Comparison of ENCODE assay signal across 9 cellular contexts in the genomic region with DNA sequence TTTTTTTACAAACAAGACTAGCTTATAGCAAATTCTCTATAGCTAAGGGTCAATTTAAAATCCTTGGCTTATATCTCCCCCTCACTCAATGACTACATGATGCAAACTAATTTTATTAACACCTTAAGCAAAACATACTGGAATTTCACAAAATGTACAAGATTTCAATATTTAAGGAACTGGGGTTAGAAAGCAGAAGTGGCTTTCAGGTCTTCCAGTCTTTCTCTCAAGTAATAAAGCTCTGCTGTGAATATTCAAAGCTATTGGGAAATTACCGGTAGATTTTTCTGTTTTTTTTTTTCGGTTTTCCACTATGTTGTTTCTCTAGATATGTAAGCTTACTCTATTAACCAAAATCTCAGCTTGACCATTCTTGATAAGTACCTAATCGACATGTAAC. TPM values are rescaled to one million over a fixed set of nuclear protein-coding genes. Genes with fewer than 3 reads are reported as not detected.
DNase-seq lines count a peak whose midpoint lies in the region; ATAC-seq and TF ChIP-seq lines count a peak whose summit lies in the region.
"Had no signal": no experiment of that assay in that cellular context is flagged by ENCODE, and none has a peak within 500 bp of the region (broad histone marks: within the 10 kb centered on the region; RNA-seq: fewer than 3 reads in every experiment).

No MANE protein-coding gene starts in this region.

- H3K4me1 ChIP-seq in heart left ventricle (peaks cover 0 to 49% (median 43%) of the 10 kb centered on the region in 12 donors), thoracic aorta (ENCODE audit: control insufficient read depth in 1 of 2, low read depth in 2 of 2) (peaks cover 34 to 49% of the 10 kb centered on the region in 2 donors)

- H3K36me3 ChIP-seq in heart left ventricle (peaks cover 0 to 56% (median 45%) of the 10 kb centered on the region in 9 donors), thoracic aorta (peaks cover 23% of the 10 kb centered on the region)

- H3K27me3 ChIP-seq in heart left ventricle: no peaks in the 10 kb centered on the region
- no peaks in the 10 kb centered on the region for H3K27me3 ChIP-seq in thoracic aorta (replicated peaks; ENCODE audit: insufficient read depth)

- TF ChIP-seq CTCF in heart left ventricle (IDR thresholded peaks at IDR 0.05) (no peak), thoracic aorta (IDR thresholded peaks at IDR 0.05) (no peak), mesothelial cell of epicardium (IDR thresholded peaks at IDR 0.05; ENCODE audit: unreplicated experiment) (no peak)

- H3K36me3 Mint-ChIP-seq in activated T-helper 17 cell treated with anti-CD3 and anti-CD28 coated beads, Interleukin-2, amount 50 U/mL, for 72 hours (ENCODE audit: low read depth): no peaks in the 10 kb centered on the region
- H3K36me3 Mint-ChIP-seq in immature natural killer cell: peaks cover 24 to 26% (median 24%) of the 10 kb centered on the region in 3 donors
- H3K36me3 Mint-ChIP-seq in mesothelial cell of epicardium: peaks cover 29% of the 10 kb centered on the region

- H3K4me3 Mint-ChIP-seq in activated T-helper 17 cell treated with anti-CD3 and anti-CD28 coated beads, Interleukin-2, amount 50 U/mL, for 72 hours: no peak overlapping the region
- peak overlapping the region; percentile 19 to 57 (median 51) for H3K4me3 Mint-ChIP-seq in immature natural killer cell
- H3K4me3 Mint-ChIP-seq in mesothelial cell of epicardium: no peak overlapping the region

- intact Hi-C loops in heart left ventricle (cut with DNase I): no loop called here
- intact Hi-C loops in Right ventricle myocardium inferior (cut with DNase I): no loop called here

- H3K4me3 ChIP-seq in heart left ventricle (peak overlapping the region in 10 of 12 donors; percentile 63 to 83 (median 72)), thoracic aorta (peak overlapping the region; percentile 90)

- H3K27ac Mint-ChIP-seq in activated T-helper 17 cell treated with anti-CD3 and anti-CD28 coated beads, Interleukin-2, amount 50 U/mL, for 72 hours: peak overlapping the region; percentile 35
- peak overlapping the region in 5 of 6 donors; percentile 20 to 66 (median 36) for H3K27ac Mint-ChIP-seq in immature natural killer cell
- no peak overlapping the region for H3K27ac Mint-ChIP-seq in mesothelial cell of epicardium

- DNase-seq in heart left ventricle (no peak), Right ventricle myocardium inferior (ENCODE audit: missing footprints) (no peak), immature natural killer cell (no peak), thoracic aorta (ENCODE audit: low spot score) (no peak), medulla oblongata (ENCODE audit: extremely low spot score) (no peak), mesothelial cell of epicardium (ENCODE audit: low spot score in 2 of 2, unreplicated experiment in 2 of 2) (no peak)
- DNase-seq in activated CD4-positive, alpha-beta T cell treated with anti-CD3 and anti-CD28 coated beads, Interleukin-2, amount 50 U/mL, for 1 hour: no peak
- DNase-seq: NCI-H446 had no signal

- no peaks in the 10 kb centered on the region for H3K9me3 Mint-ChIP-seq in activated T-helper 17 cell treated with anti-CD3 and anti-CD28 coated beads, Interleukin-2, amount 50 U/mL, for 72 hours
- no peaks in the 10 kb centered on the region for H3K9me3 Mint-ChIP-seq in immature natural killer cell
- no peaks in the 10 kb centered on the region for H3K9me3 Mint-ChIP-seq in mesothelial cell of epicardium

- peaks cover 30% of the 10 kb centered on the region for H3K4me1 Mint-ChIP-seq in activated T-helper 17 cell treated with anti-CD3 and anti-CD28 coated beads, Interleukin-2, amount 50 U/mL, for 72 hours
- H3K4me1 Mint-ChIP-seq in immature natural killer cell: peaks cover 31 to 46% of the 10 kb centered on the region in 2 donors
- H3K4me1 Mint-ChIP-seq in mesothelial cell of epicardium: peaks cover 40% of the 10 kb centered on the region

- no peak for ATAC-seq in heart left ventricle
- no peak for ATAC-seq in Right ventricle myocardium inferior
- no peak for ATAC-seq in activated T-helper 17 cell treated with anti-CD3 and anti-CD28 coated beads, Interleukin-2, amount 50 U/mL, for 72 hours (replicated peaks)
- no peak for ATAC-seq in thoracic aorta (ENCODE audit: insufficient number of reproducible peaks, low FRiP score, low read depth)

- H3K27ac ChIP-seq in heart left ventricle (peak overlapping the region in 5 of 12 donors; percentile 1 to 99 (median 98)), thoracic aorta (no peak overlapping the region)

- no peaks in the 10 kb centered on the region for H3K27me3 Mint-ChIP-seq in activated T-helper 17 cell treated with anti-CD3 and anti-CD28 coated beads, Interleukin-2, amount 50 U/mL, for 72 hours
- H3K27me3 Mint-ChIP-seq in immature natural killer cell (ENCODE audit: low read depth in 3 of 3) (peaks cover 0 to 7% (median 0%) of the 10 kb centered on the region in 3 donors), mesothelial cell of epicardium (ENCODE audit: low read depth) (no peaks in the 10 kb centered on the region)

- WGBS in heart left ventricle, 4 donors: 52 to 71% (median 62%) methylated on average over 3 of the region's 3 CpGs

- H3K9me3 ChIP-seq in heart left ventricle (no peaks in the 10 kb centered on the region), thoracic aorta (no peaks in the 10 kb centered on the region)

- no peak for TF ChIP-seq POLR2A in heart left ventricle (IDR thresholded peaks at IDR 0.05)

RNA-seq across cellular contexts. Expression of a gene that starts 3.9 kb away (rescaled TPM):
- 10 to 100 TPM in 8 of 9 donors, 1 to 10 TPM in 1; 9.1 to 43.7 (median 24.4) TPM for total RNA-seq in heart left ventricle
- polyA plus RNA-seq in heart left ventricle: 10 to 100 TPM in 1 of 2 donors, 1 to 10 TPM in 1; 7.4 to 10.8 TPM
- 19.8 TPM for total RNA-seq in Right ventricle myocardium inferior
- total RNA-seq in activated T-helper 17 cell treated with anti-CD3 and anti-CD28 coated beads, Interleukin-2, amount 50 U/mL, for 72 hours: 10 to 100 TPM; 14.8 to 21.0 TPM
- polyA plus RNA-seq in immature natural killer cell: 1 to 10 TPM; 5.1 to 5.9 (median 5.3) TPM
- 10 to 100 TPM; 11.2 to 32.6 TPM for total RNA-seq in thoracic aorta
- total RNA-seq in mesothelial cell of epicardium: 37.3 to 40.2 TPM (median 39.4 TPM) in 3 replicates

RNA-seq across cellular contexts. Expression of a gene that starts 4.3 kb away (rescaled TPM):
- total RNA-seq in heart left ventricle: 10 to 100 TPM; 44.5 to 58.4 (median 50.4) TPM
- polyA plus RNA-seq in heart left ventricle: 10 to 100 TPM; 26.0 to 32.8 TPM
- total RNA-seq in Right ventricle myocardium inferior: 49.3 TPM
- total RNA-seq in activated T-helper 17 cell treated with anti-CD3 and anti-CD28 coated beads, Interleukin-2, amount 50 U/mL, for 72 hours: 10 to 100 TPM; 47.5 to 62.2 TPM
- 10 to 100 TPM; 19.5 to 25.2 (median 23.8) TPM for polyA plus RNA-seq in immature natural killer cell
- total RNA-seq in thoracic aorta: 10 to 100 TPM; 33.6 to 75.6 TPM
- total RNA-seq in mesothelial cell of epicardium: 36.3 to 38.3 TPM (median 37.1 TPM) in 3 replicates

RNA-seq across cellular contexts. Expression of a gene that starts 44.1 kb away (rescaled TPM):
- total RNA-seq in heart left ventricle (10 to 100 TPM in 2 of 9 donors, 1 to 10 TPM in 7; 2.2 to 27.9 (median 4.9) TPM), Right ventricle myocardium inferior (5.7 TPM), thoracic aorta (10 to 100 TPM; 21.3 to 31.6 TPM), mesothelial cell of epicardium (68.3 to 80.4 TPM (median 76.8 TPM) in 3 replicates)
- polyA plus RNA-seq in heart left ventricle (1 to 10 TPM; 2.2 to 3.0 TPM), immature natural killer cell (10 to 100 TPM; 19.4 to 52.7 (median 24.6) TPM)
- 10 to 100 TPM; 12.3 to 12.8 TPM for total RNA-seq in activated T-helper 17 cell treated with anti-CD3 and anti-CD28 coated beads, Interleukin-2, amount 50 U/mL, for 72 hours

Comparison
In these comparisons a context has a peak if more than half of its experiments do, and no peak if none do; other contexts are left out.
1. H3K4me3 Mint-ChIP-seq: peak in immature natural killer cell (5 of 5); none in activated T-helper 17 cell treated with anti-CD3 and anti-CD28 coated beads, Interleukin-2, amount 50 U/mL, for 72 hours (single experiment) and mesothelial cell of epicardium (single experiment).